39 cellular contexts compared by ENCODE assay signal in the genomic region with DNA sequence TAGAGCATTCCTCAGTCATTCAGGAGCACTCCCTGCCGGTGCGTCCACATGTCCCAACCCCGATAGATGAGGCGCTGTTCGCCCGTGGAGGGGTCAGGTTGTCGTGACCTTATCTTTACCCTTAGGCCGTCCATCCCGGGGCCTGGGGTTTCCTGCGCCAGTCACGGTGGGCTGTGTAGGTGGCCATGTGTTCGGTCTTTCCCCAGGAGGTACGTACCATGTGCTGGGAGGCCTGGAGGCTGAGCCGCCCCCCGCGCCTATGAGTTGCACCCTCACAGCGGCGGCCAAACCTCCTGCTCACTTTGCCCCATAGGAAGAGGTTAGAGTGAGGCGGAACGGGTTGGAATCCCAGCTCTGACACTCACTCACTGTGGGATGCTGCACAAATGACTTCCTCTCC. TPM values are rescaled to one million over a fixed set of nuclear protein-coding genes. Genes with fewer than 3 reads are reported as not detected.
"Had no signal": no experiment of that assay in that cellular context is flagged by ENCODE, and none has a peak within 500 bp of the region (broad histone marks: within the 10 kb centered on the region; RNA-seq: fewer than 3 reads in every experiment).

No MANE protein-coding gene starts in this region.

- H3K36me3 Mint-ChIP-seq: activated CD8-positive, alpha-beta memory T cell treated with anti-CD3 and anti-CD28 coated beads, Interleukin-2, amount 10 ng/mL, durations not matched to agents 7 days and 5 days; activated naive CD8-positive, alpha-beta T cell treated with anti-CD3 and anti-CD28 coated beads, Interleukin-2, amount 10 ng/mL, durations not matched to agents 7 days and 5 days; brain; T-cell had no signal

- H3K4me3 Mint-ChIP-seq: activated B cell treated with CpG ODN at 0.5 μM for 24 hours; activated CD4-positive, alpha-beta memory T cell treated with anti-CD3 and anti-CD28 coated beads, Interleukin-2, amount 10 ng/mL, durations not matched to agents 7 days and 5 days; activated CD8-positive, alpha-beta memory T cell treated with anti-CD3 and anti-CD28 coated beads, Interleukin-2, amount 10 ng/mL, durations not matched to agents 7 days and 5 days; activated naive CD8-positive, alpha-beta T cell treated with anti-CD3 and anti-CD28 coated beads, Interleukin-2, amount 10 ng/mL, durations not matched to agents 7 days and 5 days; brain; T-cell; T-helper 17 cell had no signal

- H3K36me3 ChIP-seq: adrenal gland, Peyer's patch, SJSA1 had no signal

- ATAC-seq: activated CD8-positive, alpha-beta memory T cell treated with anti-CD3 and anti-CD28 coated beads, Interleukin-2, amount 10 ng/mL, durations not matched to agents 7 days and 5 days; K562; PC-3; T-cell; T-helper 17 cell had no signal

- H3K27ac Mint-ChIP-seq: activated B cell treated with CpG ODN at 0.5 μM for 24 hours; activated CD4-positive, alpha-beta memory T cell treated with anti-CD3 and anti-CD28 coated beads, Interleukin-2, amount 10 ng/mL, durations not matched to agents 7 days and 5 days; activated CD8-positive, alpha-beta memory T cell treated with anti-CD3 and anti-CD28 coated beads, Interleukin-2, amount 10 ng/mL, durations not matched to agents 7 days and 5 days; activated naive CD8-positive, alpha-beta T cell treated with anti-CD3 and anti-CD28 coated beads, Interleukin-2, amount 10 ng/mL, durations not matched to agents 7 days and 5 days; T-cell; T-helper 17 cell had no signal

- H3K9ac ChIP-seq: SK-N-SH had no signal

- H3K9me3 ChIP-seq: adrenal gland, Peyer's patch, SJSA1, SK-N-SH had no signal

- H3K27me3 ChIP-seq: adrenal gland, Peyer's patch, SJSA1 had no signal

- H3K27ac ChIP-seq: adrenal gland, Peyer's patch, SJSA1 had no signal

- DNase-seq: activated B cell treated with CpG ODN at 0.5 μM for 24 hours; activated CD4-positive, alpha-beta memory T cell treated with anti-CD3 and anti-CD28 coated beads, Interleukin-2, amount 10 ng/mL, durations not matched to agents 7 days and 5 days; activated CD4-positive, alpha-beta T cell treated with anti-CD3 and anti-CD28 coated beads for 4 hours; activated CD4-positive, CD25-positive, alpha-beta regulatory T cell treated with anti-CD3 and anti-CD28 coated beads, Interleukin-2, amount 50 U/mL, for 72 hours; activated CD8-positive, alpha-beta memory T cell treated with anti-CD3 and anti-CD28 coated beads for 24 hours; activated CD8-positive, alpha-beta memory T cell treated with anti-CD3 and anti-CD28 coated beads, Interleukin-2, amount 10 ng/mL, durations not matched to agents 7 days and 5 days; activated CD8-positive, alpha-beta memory T cell treated with anti-CD3 and anti-CD28 coated beads, Interleukin-2, amount 50 U/mL, for 48 hours; activated effector memory CD4-positive, alpha-beta T cell treated with anti-CD3 and anti-CD28 coated beads, Interleukin-2, amount 50 U/mL, for 16 hours; activated naive CD4-positive, alpha-beta T cell; activated naive CD4-positive, alpha-beta T cell treated with anti-CD3 and anti-CD28 coated beads, Interleukin-2, amount 50 U/mL, for 16 hours; activated naive CD8-positive, alpha-beta T cell treated with anti-CD3 and anti-CD28 coated beads, Interleukin-2, amount 10 ng/mL, durations not matched to agents 7 days and 5 days; activated T-cell treated with anti-CD3 and anti-CD28 coated beads, Interleukin-2, amount 50 U/mL, for 48 hours; adrenal gland; anterior cingulate cortex; central memory CD4-positive, alpha-beta T cell; Karpas-422; MM.1S; MV-4-11; NCI-H1092; NCI-H146; NCI-H187; NCI-H2029 treated with DMSO at 0.1 percent for 48 hours; NCI-H2107; NCI-H2171; NCI-H510A; NCI-H526; NCI-H748 treated with DMSO at 0.1 percent for 48 hours; NK-92 treated with Interleukin-12 subunit alpha and Interleukin-12 subunit beta, amount 100 ng/mL, for 24 hours; PC-3; Peyer's patch; RPMI8226; SHP77 treated with DMSO at 0.1 percent for 48 hours; SK-N-SH; T-cell; T-helper 17 cell had no signal

- H3K4me2 ChIP-seq: SK-N-SH had no signal

- H3K4me3 ChIP-seq: adrenal gland, K562, Peyer's patch, SJSA1 had no signal

- H3K9me3 Mint-ChIP-seq: activated B cell treated with CpG ODN at 0.5 μM for 24 hours; activated CD4-positive, alpha-beta memory T cell treated with anti-CD3 and anti-CD28 coated beads, Interleukin-2, amount 10 ng/mL, durations not matched to agents 7 days and 5 days; activated naive CD8-positive, alpha-beta T cell treated with anti-CD3 and anti-CD28 coated beads, Interleukin-2, amount 10 ng/mL, durations not matched to agents 7 days and 5 days; T-cell had no signal

RNA-seq across cellular contexts. Expression of a gene that starts 35.3 kb away (rescaled TPM):
- total RNA-seq: bronchial epithelial cell, K562, PC-3, SJSA1 had no signal
- polyA plus RNA-seq: K562, SK-N-SH had no signal
